11 cellular contexts compared by ENCODE assay signal in genomic region chr11:69075421-69076128, GRCh38. TPM values are rescaled to one million over a fixed set of nuclear protein-coding genes. Genes with fewer than 3 reads are reported as not detected.
DNase-seq lines count a peak whose midpoint lies in the region; ATAC-seq, FAIRE-seq and TF ChIP-seq lines count a peak whose summit lies in the region.
"Had no signal": no experiment of that assay in that cellular context is flagged by ENCODE, and none has a peak within 500 bp of the region (broad histone marks: within the 10 kb centered on the region; RNA-seq: fewer than 3 reads in every experiment).

No MANE protein-coding gene starts in this region.

- H3K9me3 Mint-ChIP-seq in HFFc6 (no peaks in the 10 kb centered on the region), MCF 10A (ENCODE audit: unreplicated experiment) (no peaks in the 10 kb centered on the region)
- no peaks in the 10 kb centered on the region for H3K9me3 Mint-ChIP-seq in stimulated activated effector memory CD8-positive, alpha-beta T cell treated with anti-CD3 and anti-CD28 coated beads, Interleukin-12 subunit alpha, Interleukin-12 subunit beta, amount 100 ng/mL, for 72 hours
- H3K9me3 Mint-ChIP-seq: activated B cell treated with CpG ODN at 0.5 μM for 24 hours, IgD-negative memory B cell had no signal

- no peak for TF ChIP-seq CTCF in HFFc6 (IDR thresholded peaks at IDR 0.05)
- TF ChIP-seq CTCF in MCF 10A (IDR thresholded peaks at IDR 0.05; ENCODE audit: unreplicated experiment), result no peak

- FAIRE-seq in GM19239 (lab: Jason Lieb, UNC), result no peak

- peaks cover 2% of the 10 kb centered on the region for H3K36me3 Mint-ChIP-seq in HFFc6 (ENCODE audit: low read depth)
- H3K36me3 Mint-ChIP-seq in MCF 10A (ENCODE audit: insufficient read depth, unreplicated experiment), result peaks cover 10% of the 10 kb centered on the region
- H3K36me3 Mint-ChIP-seq in stimulated activated effector memory CD8-positive, alpha-beta T cell treated with anti-CD3 and anti-CD28 coated beads, Interleukin-12 subunit alpha, Interleukin-12 subunit beta, amount 100 ng/mL, for 72 hours, result peaks cover 6% of the 10 kb centered on the region
- H3K36me3 Mint-ChIP-seq: IgD-negative memory B cell had no signal

- intact Hi-C loops in MCF 10A (cut with micrococcal nuclease), result no loop called here

- DNase-seq in HFFc6 (peak; percentile 96), MCF 10A (ENCODE audit: unreplicated experiment) (peak; percentile 63), kidney glomerular epithelial cell (lab: John Stamatoyannopoulos, UW) (peak; percentile 70), NCI-H2081 (lab: John Stamatoyannopoulos, UW) (no peak), GM19239 (ENCODE audit: insufficient read length, low spot score) (no peak)
- no peak for DNase-seq in stimulated activated effector memory CD8-positive, alpha-beta T cell treated with anti-CD3 and anti-CD28 coated beads, Interleukin-12 subunit alpha, Interleukin-12 subunit beta, amount 100 ng/mL, for 72 hours (ENCODE audit: low spot score in 2 of 2)
- DNase-seq: activated B cell treated with CpG ODN at 0.5 μM for 24 hours; stimulated activated CD4-positive, alpha-beta T cell treated with anti-CD3 and anti-CD28 coated beads, Interleukin-4, amount 100 ng/mL, for 24 hours had no signal

- no TSS peak for BruUV-seq in MCF 10A (replicated peaks; lab: Mats Ljungman, UMichigan)

- H3K4me1 Mint-ChIP-seq in HFFc6 (ENCODE audit: low read depth), result peaks cover 30% of the 10 kb centered on the region
- H3K4me1 Mint-ChIP-seq in MCF 10A (ENCODE audit: insufficient read depth, unreplicated experiment), result peaks cover 30% of the 10 kb centered on the region
- peaks cover 11% of the 10 kb centered on the region for H3K4me1 Mint-ChIP-seq in stimulated activated effector memory CD8-positive, alpha-beta T cell treated with anti-CD3 and anti-CD28 coated beads, Interleukin-12 subunit alpha, Interleukin-12 subunit beta, amount 100 ng/mL, for 72 hours

- peak overlapping the region; percentile 70 for H3K27ac ChIP-seq in temporal lobe (ENCODE audit: low read depth, low read length)

- H3K4me3 Mint-ChIP-seq in HFFc6 (peak overlapping the region; percentile 68), MCF 10A (ENCODE audit: unreplicated experiment) (peak overlapping the region; percentile 16)
- H3K4me3 Mint-ChIP-seq in stimulated activated effector memory CD8-positive, alpha-beta T cell treated with anti-CD3 and anti-CD28 coated beads, Interleukin-12 subunit alpha, Interleukin-12 subunit beta, amount 100 ng/mL, for 72 hours, result no peak overlapping the region
- H3K4me3 Mint-ChIP-seq: activated B cell treated with CpG ODN at 0.5 μM for 24 hours, IgD-negative memory B cell had no signal

- POLR2A ChIA-PET in MCF 10A (lab: Yijun Ruan, JAX), result no interaction called here

- peak overlapping the region; percentile 94 for H3K27ac Mint-ChIP-seq in HFFc6
- peak overlapping the region; percentile 49 for H3K27ac Mint-ChIP-seq in MCF 10A (ENCODE audit: low read depth, unreplicated experiment)
- H3K27ac Mint-ChIP-seq in stimulated activated effector memory CD8-positive, alpha-beta T cell treated with anti-CD3 and anti-CD28 coated beads, Interleukin-12 subunit alpha, Interleukin-12 subunit beta, amount 100 ng/mL, for 72 hours, result no peak overlapping the region
- H3K27ac Mint-ChIP-seq: activated B cell treated with CpG ODN at 0.5 μM for 24 hours had no signal

- CTCF ChIA-PET in MCF 10A (lab: Yijun Ruan, JAX), result interaction anchor here (1.1 kb wide), 1 partner anchor 14 kb away, joined by 3 read pairs; no protein-coding TSS in a partner anchor

- no peak for ATAC-seq in stimulated activated effector memory CD8-positive, alpha-beta T cell treated with anti-CD3 and anti-CD28 coated beads, Interleukin-12 subunit alpha, Interleukin-12 subunit beta, amount 100 ng/mL, for 72 hours
- no peak for ATAC-seq in HG02571 (IDR thresholded peaks at IDR 0.05; ENCODE audit: unreplicated experiment)

- H3K27me3 Mint-ChIP-seq in HFFc6 (ENCODE audit: insufficient read depth) (peaks cover 1% of the 10 kb centered on the region; the same call in 1 of the 2 replicates), MCF 10A (ENCODE audit: insufficient read depth, unreplicated experiment) (no peaks in the 10 kb centered on the region)
- H3K27me3 Mint-ChIP-seq: activated B cell treated with CpG ODN at 0.5 μM for 24 hours, IgD-negative memory B cell had no signal

RNA-seq across cellular contexts. Expression of gene TPCN2, which starts 26.8 kb away (rescaled TPM):
- 10 to 100 TPM in 1 of 6 experiments, 1 to 10 TPM in 5; 8.0 to 11.2 (median 9.0) TPM for total RNA-seq in HFFc6 (2021; fragmentation: NEBNext Ultra II Directional; extraction: Animal tissue kit (Norgen Biotek cat#: 25700))
- total RNA-seq in MCF 10A (2022) (16.3 and 19.2 TPM in 2 replicates), temporal lobe (5.2 TPM)

Comparison
In these comparisons a context has a peak if more than half of its experiments do, and no peak if none do; other contexts are left out.
1. DNase-seq: peak in HFFc6 (single experiment), MCF 10A (single experiment) and kidney glomerular epithelial cell (single experiment); none in stimulated activated effector memory CD8-positive, alpha-beta T cell treated with anti-CD3 and anti-CD28 coated beads, Interleukin-12 subunit alpha, Interleukin-12 subunit beta, amount 100 ng/mL, for 72 hours (0 of 2), NCI-H2081 (0 of 2) and GM19239 (single experiment).